15 cellular contexts compared by ENCODE assay signal in the genomic region with DNA sequence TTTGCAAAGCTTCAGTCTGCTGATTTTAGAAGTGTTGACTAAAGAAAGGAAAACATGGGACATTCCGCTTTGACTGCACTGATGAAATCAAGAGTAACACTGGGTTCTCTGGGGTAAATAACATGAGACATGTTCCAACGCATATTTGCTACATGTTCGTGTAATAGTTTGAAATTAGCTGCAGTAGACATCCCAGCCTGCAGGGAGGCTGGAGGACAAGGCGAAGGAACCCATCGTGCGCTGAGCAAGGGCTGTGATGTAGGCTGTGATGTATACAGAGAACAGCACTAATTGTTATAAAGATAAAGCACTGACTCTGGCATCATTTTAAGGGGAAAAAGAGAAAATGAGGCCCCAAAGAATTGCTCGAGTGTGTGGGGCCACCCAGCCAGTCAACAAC. TPM values are rescaled to one million over a fixed set of nuclear protein-coding genes. Genes with fewer than 3 reads are reported as not detected.
DNase-seq lines count a peak whose midpoint lies in the region; ATAC-seq and TF ChIP-seq lines count a peak whose summit lies in the region.
"Had no signal": no experiment of that assay in that cellular context is flagged by ENCODE, and none has a peak within 500 bp of the region (broad histone marks: within the 10 kb centered on the region; RNA-seq: fewer than 3 reads in every experiment).

No MANE protein-coding gene starts in this region.

- peaks cover 69% of the 10 kb centered on the region for H3K36me3 Mint-ChIP-seq in activated CD8-positive, alpha-beta memory T cell treated with anti-CD3 and anti-CD28 coated beads, Interleukin-2, amount 10 ng/mL, durations not matched to agents 7 days and 5 days
- peaks cover 13% of the 10 kb centered on the region for H3K36me3 Mint-ChIP-seq in natural killer cell
- H3K36me3 Mint-ChIP-seq in natural killer cell treated with Interleukin-12 subunit alpha and Interleukin-12 subunit beta and Interleukin-15 and Interleukin-18, amount 100 ng/mL, for 72 hours = peaks cover 18% of the 10 kb centered on the region
- peaks cover 97% of the 10 kb centered on the region for H3K36me3 Mint-ChIP-seq in CD4-positive, alpha-beta T cell (ENCODE audit: low read depth)

- no peak overlapping the region for H3K27ac ChIP-seq in stomach
- no peak overlapping the region for H3K27ac ChIP-seq in CD4-positive, alpha-beta T cell (ENCODE audit: low read depth, low read length)
- H3K27ac ChIP-seq: 22Rv1 had no signal

- H3K4me1 Mint-ChIP-seq in activated CD8-positive, alpha-beta memory T cell treated with anti-CD3 and anti-CD28 coated beads, Interleukin-2, amount 10 ng/mL, durations not matched to agents 7 days and 5 days = peaks cover 2% of the 10 kb centered on the region
- peaks cover 21 to 43% of the 10 kb centered on the region in 2 donors for H3K4me1 Mint-ChIP-seq in natural killer cell
- H3K4me1 Mint-ChIP-seq in natural killer cell treated with Interleukin-12 subunit alpha and Interleukin-12 subunit beta and Interleukin-15 and Interleukin-18, amount 100 ng/mL, for 72 hours (ENCODE audit: low read depth in 2 of 2) = peaks cover 17 to 28% of the 10 kb centered on the region in 2 donors
- H3K4me1 Mint-ChIP-seq in CD4-positive, alpha-beta T cell (ENCODE audit: low read depth) = peaks cover 6% of the 10 kb centered on the region

- TF ChIP-seq EP300 in stomach (IDR thresholded peaks at IDR 0.05) = no peak

- H3K9me3 ChIP-seq in stomach = peaks cover 0 to 6% (median 0%) of the 10 kb centered on the region in 4 donors
- H3K9me3 ChIP-seq in CD4-positive, alpha-beta T cell (ENCODE audit: control insufficient read depth, low read length) = no peaks in the 10 kb centered on the region
- H3K9me3 ChIP-seq: HAP-1 had no signal

- H3K4me1 ChIP-seq in stomach = no peaks in the 10 kb centered on the region
- H3K4me1 ChIP-seq: Caco-2, HAP-1 had no signal

- TF ChIP-seq POLR2A in stomach (IDR thresholded peaks at IDR 0.05) = no peak

- peaks cover 5 to 76% (median 66%) of the 10 kb centered on the region in 4 donors for H3K36me3 ChIP-seq in stomach

- H3K4me3 Mint-ChIP-seq in activated CD8-positive, alpha-beta memory T cell treated with anti-CD3 and anti-CD28 coated beads, Interleukin-2, amount 10 ng/mL, durations not matched to agents 7 days and 5 days = no peak overlapping the region
- H3K4me3 Mint-ChIP-seq in natural killer cell = no peak overlapping the region
- no peak overlapping the region for H3K4me3 Mint-ChIP-seq in natural killer cell treated with Interleukin-12 subunit alpha and Interleukin-12 subunit beta and Interleukin-15 and Interleukin-18, amount 100 ng/mL, for 72 hours
- H3K4me3 Mint-ChIP-seq in CD4-positive, alpha-beta T cell = no peak overlapping the region
- H3K4me3 Mint-ChIP-seq: CD14-positive monocyte; CD8-positive, alpha-beta memory T cell had no signal

- 90 to 95% (median 92%) methylated on average over 7 of the region's 7 CpGs for WGBS in stomach, 5 donors

- no peaks in the 10 kb centered on the region for H3K27me3 Mint-ChIP-seq in activated CD8-positive, alpha-beta memory T cell treated with anti-CD3 and anti-CD28 coated beads, Interleukin-2, amount 10 ng/mL, durations not matched to agents 7 days and 5 days
- H3K27me3 Mint-ChIP-seq in natural killer cell (ENCODE audit: low read depth in 2 of 2) = no peaks in the 10 kb centered on the region
- no peaks in the 10 kb centered on the region for H3K27me3 Mint-ChIP-seq in natural killer cell treated with Interleukin-12 subunit alpha and Interleukin-12 subunit beta and Interleukin-15 and Interleukin-18, amount 100 ng/mL, for 72 hours
- no peaks in the 10 kb centered on the region for H3K27me3 Mint-ChIP-seq in CD4-positive, alpha-beta T cell
- H3K27me3 Mint-ChIP-seq: CD8-positive, alpha-beta memory T cell had no signal

- H3K9me3 Mint-ChIP-seq in activated CD8-positive, alpha-beta memory T cell treated with anti-CD3 and anti-CD28 coated beads, Interleukin-2, amount 10 ng/mL, durations not matched to agents 7 days and 5 days (ENCODE audit: low read depth) = no peaks in the 10 kb centered on the region
- H3K9me3 Mint-ChIP-seq in natural killer cell = no peaks in the 10 kb centered on the region
- H3K9me3 Mint-ChIP-seq in natural killer cell treated with Interleukin-12 subunit alpha and Interleukin-12 subunit beta and Interleukin-15 and Interleukin-18, amount 100 ng/mL, for 72 hours = no peaks in the 10 kb centered on the region
- no peaks in the 10 kb centered on the region for H3K9me3 Mint-ChIP-seq in CD4-positive, alpha-beta T cell
- H3K9me3 Mint-ChIP-seq: CD8-positive, alpha-beta memory T cell had no signal

- POLR2A ChIA-PET in CD4-positive, alpha-beta T cell (lab: Charles Lee) = interaction anchor here (0.5 kb wide), 1 partner anchor 255 kb away, joined by 3 read pairs; no protein-coding TSS in a partner anchor

- no peak overlapping the region for H3K4me3 ChIP-seq in stomach
- H3K4me3 ChIP-seq: HAP-1 had no signal

- no peak for ATAC-seq in activated CD8-positive, alpha-beta memory T cell treated with anti-CD3 and anti-CD28 coated beads, Interleukin-2, amount 10 ng/mL, durations not matched to agents 7 days and 5 days
- ATAC-seq in natural killer cell (no peak), HG03439 (IDR thresholded peaks at IDR 0.05; ENCODE audit: unreplicated experiment) (no peak)
- no peak for ATAC-seq in natural killer cell treated with Interleukin-12 subunit alpha and Interleukin-12 subunit beta and Interleukin-15 and Interleukin-18, amount 100 ng/mL, for 72 hours
- ATAC-seq in CD4-positive, alpha-beta T cell (ENCODE audit: poor library complexity) = no peak

- intact Hi-C loops in natural killer cell (cut with micrococcal nuclease) (no loop called here), stomach (cut with DNase I; ENCODE audit: low total_unique reads) (no loop called here)
- intact Hi-C loops in CD4-positive, alpha-beta T cell (cut with DNase I, micrococcal nuclease) = no loop called here

- peak; percentile 17 for DNase-seq in activated CD8-positive, alpha-beta memory T cell treated with anti-CD3 and anti-CD28 coated beads for 24 hours
- DNase-seq in activated CD8-positive, alpha-beta memory T cell treated with anti-CD3 and anti-CD28 coated beads, Interleukin-2, amount 10 ng/mL, durations not matched to agents 7 days and 5 days = no peak
- DNase-seq in natural killer cell (no peak), islet precursor cell (peak; percentile 14), stomach (no peak)
- DNase-seq in natural killer cell treated with Interleukin-12 subunit alpha and Interleukin-12 subunit beta and Interleukin-15 and Interleukin-18, amount 100 ng/mL, for 72 hours (ENCODE audit: low spot score) = no peak
- DNase-seq in CD4-positive, alpha-beta T cell = no peak
- DNase-seq: Caco-2; CD8-positive, alpha-beta memory T cell; DND-41; GDM1 had no signal

- H3K27ac Mint-ChIP-seq in activated CD8-positive, alpha-beta memory T cell treated with anti-CD3 and anti-CD28 coated beads, Interleukin-2, amount 10 ng/mL, durations not matched to agents 7 days and 5 days = no peak overlapping the region
- H3K27ac Mint-ChIP-seq in natural killer cell = peak overlapping the region; percentile 8 to 47
- peak overlapping the region in 1 of 2 donors; percentile 50 for H3K27ac Mint-ChIP-seq in natural killer cell treated with Interleukin-12 subunit alpha and Interleukin-12 subunit beta and Interleukin-15 and Interleukin-18, amount 100 ng/mL, for 72 hours
- H3K27ac Mint-ChIP-seq in CD4-positive, alpha-beta T cell = no peak overlapping the region

- CTCF ChIA-PET in activated CD8-positive, alpha-beta memory T cell treated with anti-CD3 and anti-CD28 coated beads, Interleukin-2, amount 10 ng/mL, durations not matched to agents 7 days and 5 days (lab: Charles Lee) = interaction anchor here (1.1 kb wide), 2 partner anchors 25 to 38 kb away, joined by 3 read pairs; no protein-coding TSS in a partner anchor
- CTCF ChIA-PET in CD4-positive, alpha-beta T cell (lab: Charles Lee) = no interaction called here

- TF ChIP-seq CTCF in natural killer cell (IDR thresholded peaks at IDR 0.05) = no peak
- TF ChIP-seq CTCF in stomach (IDR thresholded peaks at IDR 0.05) = no peak
- TF ChIP-seq CTCF in CD4-positive, alpha-beta T cell (IDR thresholded peaks at IDR 0.05) = no peak

- H3K27me3 ChIP-seq in stomach = no peaks in the 10 kb centered on the region
- no peaks in the 10 kb centered on the region for H3K27me3 ChIP-seq in CD4-positive, alpha-beta T cell (ENCODE audit: control insufficient read depth, insufficient read depth, low read length)

RNA-seq across cellular contexts. Expression of a gene that starts 40.3 kb away (rescaled TPM):
- 10 to 100 TPM; 49.5 to 69.0 TPM for total RNA-seq in activated CD8-positive, alpha-beta memory T cell treated with anti-CD3 and anti-CD28 coated beads, Interleukin-2, amount 10 ng/mL, durations not matched to agents 7 days and 5 days
- total RNA-seq in natural killer cell (10 to 100 TPM; 50.4 to 70.4 (median 52.2) TPM), stomach (10 to 100 TPM in 3 of 5 donors, 1 to 10 TPM in 2; 1.2 to 17.3 (median 13.4) TPM)
- total RNA-seq in natural killer cell treated with Interleukin-12 subunit alpha and Interleukin-12 subunit beta and Interleukin-15 and Interleukin-18, amount 100 ng/mL, for 72 hours = 100 to 1,000 TPM in 1 of 2 donors, 10 to 100 TPM in 1; 94.9 to 101 TPM
- 1 to 10 TPM in 2 of 3 donors, under 1 TPM in 1; 0.90 to 2.9 (median 1.1) TPM for polyA plus RNA-seq in stomach
- total RNA-seq in CD4-positive, alpha-beta T cell = 10 to 100 TPM; 41.0 to 42.0 TPM
- total RNA-seq: Caco-2 had no signal

Comparison
In these comparisons a context has a peak if more than half of its experiments do, and no peak if none do; other contexts are left out.
1. DNase-seq: peak in activated CD8-positive, alpha-beta memory T cell treated with anti-CD3 and anti-CD28 coated beads for 24 hours (single experiment) and islet precursor cell (single experiment); none in activated CD8-positive, alpha-beta memory T cell treated with anti-CD3 and anti-CD28 coated beads, Interleukin-2, amount 10 ng/mL, durations not matched to agents 7 days and 5 days (single experiment), natural killer cell (single experiment), natural killer cell treated with Interleukin-12 subunit alpha and Interleukin-12 subunit beta and Interleukin-15 and Interleukin-18, amount 100 ng/mL, for 72 hours (single experiment), stomach (single experiment) and CD4-positive, alpha-beta T cell (0 of 10).
2. H3K27ac Mint-ChIP-seq: peak in natural killer cell (2 of 2); none in activated CD8-positive, alpha-beta memory T cell treated with anti-CD3 and anti-CD28 coated beads, Interleukin-2, amount 10 ng/mL, durations not matched to agents 7 days and 5 days (single experiment) and CD4-positive, alpha-beta T cell (single experiment).